Comparison of ENCODE assay signal across 1 cellular context in genomic region chr2:41910126-41910525, GRCh38.
TF ChIP-seq lines count a peak whose summit lies in the region.

No MANE protein-coding gene starts in this region.

TF ChIP-seq in GM12878, 131 proteins besides CTCF, POLR2A, EP300 and RAD21 (continued from another document):
- TF ChIP-seq CEBPZ (IDR thresholded peaks at IDR 0.05; ENCODE audit: low read depth, low read length) (no peak), USF2 (IDR thresholded peaks at IDR 0.05; ENCODE audit: borderline replicate concordance, low read depth, low read length) (no peak), RELB (IDR thresholded peaks at IDR 0.05; ENCODE audit: low read depth) (no peak), SMAD5 (IDR thresholded peaks at IDR 0.05; ENCODE audit: low read depth) (no peak)
